Comparison of ENCODE assay signal across 13 cellular contexts in genomic region chr11:44611088-44611487, GRCh38. TPM values are rescaled to one million over a fixed set of nuclear protein-coding genes. Genes with fewer than 3 reads are reported as not detected.
DNase-seq lines count a peak whose midpoint lies in the region; ATAC-seq, FAIRE-seq and TF ChIP-seq lines count a peak whose summit lies in the region.
"Had no signal": no experiment of that assay in that cellular context is flagged by ENCODE, and none has a peak within 500 bp of the region (broad histone marks: within the 10 kb centered on the region; RNA-seq: fewer than 3 reads in every experiment).

No MANE protein-coding gene starts in this region.

- H2BK120ac ChIP-seq in H1 (replicated peaks; ENCODE audit: low read depth, low read length): no peak overlapping the region

- H3K27ac ChIP-seq in RWPE1 (peak overlapping the region; percentile 41), H1 (ENCODE audit: low read depth, low read length) (no peak overlapping the region), ovary (no peak overlapping the region)
- H3K27ac ChIP-seq: HL-60, neural progenitor cell, VCaP had no signal

- H3K9ac ChIP-seq in H1 (replicated peaks in 1 of 4; ENCODE audit: extremely low read depth in 1 of 4, low read depth in 3 of 4, low read length in 3 of 4): no peak overlapping the region
- H3K9ac ChIP-seq: neural progenitor cell had no signal

- 0 out of 2 replicates have a peak overlapping the region, but pooled peaks have one; percentile 17 for H2BK12ac ChIP-seq in H1 (ENCODE audit: low read depth, low read length)

- H3K79me2 ChIP-seq in H1 (ENCODE audit: control insufficient read depth in 1 of 2, insufficient read depth in 2 of 2, low read length in 2 of 2): no peaks in the 10 kb centered on the region

- TF ChIP-seq RAD21 in H1 (IDR thresholded peaks at IDR 0.05 in 1 of 2, conservative IDR thresholded peaks at IDR 0.05 in 1 of 2; ENCODE audit: low read depth in 2 of 2, low read length in 2 of 2): peak in 1 of 2 experiments; percentile 9; a peak in 1 of 4 replicates

- intact Hi-C loops in activated CD4-positive, alpha-beta T cell treated with anti-CD3 and anti-CD28 coated beads, Interleukin-2, amount 10 ng/mL, durations not matched to agents 24 days and 14 days (cut with micrococcal nuclease): loop anchor here (1.0 kb wide), 1 partner anchor 9 kb away; no protein-coding TSS in a partner anchor
- intact Hi-C loops in ovary (cut with DNase I): loop anchor here in 1 of 4 donors (10.0 kb wide), 1 partner anchor 506 kb away; no protein-coding TSS in a partner anchor

- H3K27me3 ChIP-seq in H1 (replicated peaks in 1 of 4; ENCODE audit: control insufficient read depth in 3 of 4, extremely low read depth in 1 of 4, insufficient read depth in 3 of 4, low read length in 3 of 4) (no peaks in the 10 kb centered on the region), ovary (no peaks in the 10 kb centered on the region)
- H3K27me3 ChIP-seq: neural progenitor cell had no signal

- POLR2A ChIA-PET in RWPE1 (lab: Yijun Ruan, JAX; ENCODE audit: low non-redundant PET): interaction anchor here (0.7 kb wide), 1 partner anchor 18 kb away, joined by 3 read pairs; no protein-coding TSS in a partner anchor
- POLR2A ChIA-PET in H1 (lab: Charles Lee; ENCODE audit: partially characterized antibody): no interaction called here

- H2AK5ac ChIP-seq in H1 (ENCODE audit: low read depth, low read length): no peak overlapping the region

- H4K5ac ChIP-seq in H1 (ENCODE audit: insufficient read length, low read depth, low read length): no peak overlapping the region

- H3K27me3 Mint-ChIP-seq in activated CD4-positive, alpha-beta T cell treated with anti-CD3 and anti-CD28 coated beads, Interleukin-2, amount 10 ng/mL, durations not matched to agents 24 days and 14 days: no peaks in the 10 kb centered on the region
- H3K27me3 Mint-ChIP-seq in stimulated activated naive B cell treated with anti-CD40 and anti-IgM and Interleukin-4, amounts not matched to agents 10 μg/mL and 1 μg/mL and 100 μg/mL, for 72 hours: no peaks in the 10 kb centered on the region

- no peaks in the 10 kb centered on the region for H3K79me1 ChIP-seq in H1 (ENCODE audit: low read depth, low read length)

- TF ChIP-seq CTCF in RWPE1 (conservative IDR thresholded peaks at IDR 0.05; ENCODE audit: low read depth): no peak
- TF ChIP-seq CTCF in H1 (IDR thresholded peaks at IDR 0.05; ENCODE audit: control extremely low read depth in 1 of 3, insufficient read depth in 1 of 3, low read depth in 1 of 3, low read length in 3 of 3): no peak
- no peak for TF ChIP-seq CTCF in ovary (IDR thresholded peaks at IDR 0.05)

- H3K23me2 ChIP-seq in H1 (ENCODE audit: low read depth, low read length): no peaks in the 10 kb centered on the region

- H3K9me3 Mint-ChIP-seq in activated CD4-positive, alpha-beta T cell treated with anti-CD3 and anti-CD28 coated beads, Interleukin-2, amount 10 ng/mL, durations not matched to agents 24 days and 14 days: no peaks in the 10 kb centered on the region
- H3K9me3 Mint-ChIP-seq in stimulated activated naive B cell treated with anti-CD40 and anti-IgM and Interleukin-4, amounts not matched to agents 10 μg/mL and 1 μg/mL and 100 μg/mL, for 72 hours: no peaks in the 10 kb centered on the region
- H3K9me3 Mint-ChIP-seq: neural progenitor cell had no signal

- no peak overlapping the region for H3K23ac ChIP-seq in H1 (ENCODE audit: insufficient read length)

- DNase-seq in activated CD4-positive, alpha-beta T cell treated with anti-CD3 and anti-CD28 coated beads, Interleukin-2, amount 10 ng/mL, durations not matched to agents 24 days and 14 days: no peak
- DNase-seq in activated CD4-positive, alpha-beta T cell treated with anti-CD3 and anti-CD28 coated beads for 1 hour: no peak
- DNase-seq in RWPE1 (ENCODE audit: low spot score): no peak
- no peak for DNase-seq in H1 (ENCODE audit: low read depth in 1 of 2, low spot score in 2 of 2)
- DNase-seq in stimulated activated naive B cell treated with anti-CD40 and anti-IgM and Interleukin-4, amounts not matched to agents 10 μg/mL and 1 μg/mL and 100 μg/mL, for 72 hours: no peak
- DNase-seq in mucosa of gallbladder (ENCODE audit: low spot score): no peak
- no peak for DNase-seq in ovary
- no peak for DNase-seq in NCI-H187 (lab: John Stamatoyannopoulos, UW)
- DNase-seq: RPMI8226 had no signal

- no peak overlapping the region for H2BK20ac ChIP-seq in H1 (ENCODE audit: low read length)

- 80% methylated on average over 6 of the region's 6 CpGs; no CpG with 5 or more reads in 1 of the 2 experiments for WGBS in H1 (ENCODE audit: extremely low coverage in 1 of 2, insufficient coverage in 1 of 2, insufficient read length in 1 of 2, insufficient replicate concordance in 2 of 2, low coverage in 1 of 2, low lambda C conversion rate in 2 of 2, missing lambda C conversion rate in 1 of 2), 2 experiments
- WGBS in ovary, 3 donors: 84 to 97% (median 93%) methylated on average over 6 of the region's 6 CpGs

- no peak for FAIRE-seq in H1 (lab: Jason Lieb, UNC)
- FAIRE-seq: keratinocyte had no signal

- H3K4me3 Mint-ChIP-seq in activated CD4-positive, alpha-beta T cell treated with anti-CD3 and anti-CD28 coated beads, Interleukin-2, amount 10 ng/mL, durations not matched to agents 24 days and 14 days: peak overlapping the region; percentile 46
- no peak overlapping the region for H3K4me3 Mint-ChIP-seq in stimulated activated naive B cell treated with anti-CD40 and anti-IgM and Interleukin-4, amounts not matched to agents 10 μg/mL and 1 μg/mL and 100 μg/mL, for 72 hours
- H3K4me3 Mint-ChIP-seq: neural progenitor cell had no signal

- no peak overlapping the region for H3K4ac ChIP-seq in H1 (replicated peaks; ENCODE audit: insufficient read length, low read depth, low read length)

- H3K56ac ChIP-seq in H1 (replicated peaks; ENCODE audit: insufficient read length, low read depth, low read length): no peak overlapping the region

- no peak for TF ChIP-seq EP300 in H1 (IDR thresholded peaks at IDR 0.05; ENCODE audit: borderline replicate concordance in 1 of 2, low read depth in 2 of 2, low read length in 2 of 2)
- no peak for TF ChIP-seq EP300 in ovary (IDR thresholded peaks at IDR 0.05)

- no peak overlapping the region for H3K18ac ChIP-seq in H1 (ENCODE audit: extremely low read depth, low read length)

- no peak for ATAC-seq in stimulated activated naive B cell treated with anti-CD40 and anti-IgM and Interleukin-4, amounts not matched to agents 10 μg/mL and 1 μg/mL and 100 μg/mL, for 72 hours (replicated peaks)

- no peak overlapping the region for H3K14ac ChIP-seq in H1 (ENCODE audit: insufficient read length)

- H3K4me3 ChIP-seq in H1 (ENCODE audit: extremely low read depth in 1 of 4, insufficient read depth in 2 of 4, low read depth in 3 of 4, low read length in 4 of 4) (no peak overlapping the region), ovary (no peak overlapping the region)
- H3K4me3 ChIP-seq: neural progenitor cell had no signal

- H2BK15ac ChIP-seq in H1 (ENCODE audit: low read length): no peak overlapping the region

- no peak overlapping the region for H3K4me2 ChIP-seq in H1 (ENCODE audit: insufficient read depth in 1 of 2, low read depth in 2 of 2, low read length in 2 of 2)
- H3K4me2 ChIP-seq: neural progenitor cell had no signal

- H3K36me3 Mint-ChIP-seq in activated CD4-positive, alpha-beta T cell treated with anti-CD3 and anti-CD28 coated beads, Interleukin-2, amount 10 ng/mL, durations not matched to agents 24 days and 14 days (ENCODE audit: low read depth): peaks cover 75% of the 10 kb centered on the region
- peaks cover 72 to 92% of the 10 kb centered on the region in 2 donors for H3K36me3 Mint-ChIP-seq in stimulated activated naive B cell treated with anti-CD40 and anti-IgM and Interleukin-4, amounts not matched to agents 10 μg/mL and 1 μg/mL and 100 μg/mL, for 72 hours

- CTCF ChIA-PET in RWPE1 (lab: Yijun Ruan, JAX) (interaction anchor here (0.6 to 2.7 kb wide), 4 partner anchors 10 to 283 kb away, joined by 3 to 10 read pairs (median 4); no protein-coding TSS in a partner anchor), H1 (lab: Charles Lee; ENCODE audit: partially characterized antibody) (interaction anchor here (0.6 to 7.0 kb wide), 11 partner anchors 10 to 300 kb away, joined by 3 to 182 read pairs (median 6); partner anchors contain the start of gene CD82)

- no peak overlapping the region for H2AFZ ChIP-seq in H1 (ENCODE audit: low read length)
- H2AFZ ChIP-seq: neural progenitor cell had no signal

- H4K8ac ChIP-seq in H1 (ENCODE audit: extremely low read depth, insufficient read depth, low read length): no peak overlapping the region; the same call in 1 of the 2 replicates

- H4K20me1 ChIP-seq in H1 (replicated peaks in 1 of 2; ENCODE audit: control insufficient read depth in 1 of 2, insufficient read depth in 2 of 2, low read length in 2 of 2): no peaks in the 10 kb centered on the region

- H3K4me1 ChIP-seq in H1 (replicated peaks in 1 of 4; ENCODE audit: control insufficient read depth in 3 of 4, insufficient read depth in 4 of 4, low read length in 3 of 4) (peaks cover 0 to 6% (median 1%) of the 10 kb centered on the region in 4 experiments; a peak in 3 of 7 replicates), ovary (ENCODE audit: insufficient read depth) (peaks cover 15% of the 10 kb centered on the region)

- H3K9me3 ChIP-seq in H1 (ENCODE audit: insufficient read depth in 2 of 2, low read depth in 1 of 2, low read length in 1 of 2): no peaks in the 10 kb centered on the region
- no peaks in the 10 kb centered on the region for H3K9me3 ChIP-seq in ovary

- no peak overlapping the region; the same call in 1 of the 2 replicates for H2BK5ac ChIP-seq in H1 (ENCODE audit: low read depth, low read length)

- no peaks in the 10 kb centered on the region for H3K36me3 ChIP-seq in H1 (ENCODE audit: control insufficient read depth in 2 of 4, insufficient read depth in 4 of 4, low read length in 3 of 4)
- H3K36me3 ChIP-seq in ovary: no peaks in the 10 kb centered on the region
- H3K36me3 ChIP-seq: neural progenitor cell had no signal

- no peak for TF ChIP-seq POLR2A in H1 (IDR thresholded peaks at IDR 0.05; ENCODE audit: control extremely low read depth in 1 of 2, low read depth in 2 of 2, low read length in 2 of 2)
- TF ChIP-seq POLR2A in ovary (IDR thresholded peaks at IDR 0.05): no peak

- no peak overlapping the region for H4K91ac ChIP-seq in H1 (replicated peaks; ENCODE audit: insufficient read length, low read length)

- peak overlapping the region; percentile 88 for H3K27ac Mint-ChIP-seq in activated CD4-positive, alpha-beta T cell treated with anti-CD3 and anti-CD28 coated beads, Interleukin-2, amount 10 ng/mL, durations not matched to agents 24 days and 14 days
- peak overlapping the region; percentile 97 for H3K27ac Mint-ChIP-seq in stimulated activated naive B cell treated with anti-CD40 and anti-IgM and Interleukin-4, amounts not matched to agents 10 μg/mL and 1 μg/mL and 100 μg/mL, for 72 hours
- H3K27ac Mint-ChIP-seq: neural progenitor cell had no signal

- H3K4me1 Mint-ChIP-seq in activated CD4-positive, alpha-beta T cell treated with anti-CD3 and anti-CD28 coated beads, Interleukin-2, amount 10 ng/mL, durations not matched to agents 24 days and 14 days: peaks cover 79% of the 10 kb centered on the region
- H3K4me1 Mint-ChIP-seq in stimulated activated naive B cell treated with anti-CD40 and anti-IgM and Interleukin-4, amounts not matched to agents 10 μg/mL and 1 μg/mL and 100 μg/mL, for 72 hours: peaks cover 85 to 100% of the 10 kb centered on the region in 2 donors

RNA-seq across cellular contexts. Expression of gene CD82, which starts 45.6 kb away (rescaled TPM):
- total RNA-seq in activated CD4-positive, alpha-beta T cell treated with anti-CD3 and anti-CD28 coated beads, Interleukin-2, amount 10 ng/mL, durations not matched to agents 24 days and 14 days: 448 and 469 TPM in 2 replicates
- 7.9 and 8.6 TPM in 2 replicates for total RNA-seq in H1 (2021; fragmentation: NEBNext Ultra II Directional; extraction: Animal tissue kit (Norgen Biotek cat#: 25700))
- polyA plus RNA-seq in H1 (2011; rRNA removed): 10.1 and 10.3 TPM in 2 replicates
- polyA plus RNA-seq in H1 (2011; cell fraction: cytosol; rRNA removed): 11.5 TPM
- 5.3 TPM for polyA plus RNA-seq in H1 (2011; cell fraction: nucleus; rRNA removed)
- polyA plus RNA-seq in H1 (2012, experiment 1 of 2): 6.0 to 11.2 TPM (median 8.8 TPM) in 4 replicates
- 5.3 TPM for polyA plus RNA-seq in H1 (2012, experiment 2 of 2)
- polyA plus RNA-seq in H1 (2013, experiment 1 of 2): 6.9 TPM
- 7.0 TPM for polyA plus RNA-seq in H1 (2013, experiment 2 of 2)
- 3.8 and 10.3 TPM in 2 replicates for polyA minus RNA-seq in H1 (2011; rRNA and poly(A)+ RNA removed)
- 6.8 TPM for polyA minus RNA-seq in H1 (2011; cell fraction: cytosol; rRNA and poly(A)+ RNA removed)
- 2.9 TPM for polyA minus RNA-seq in H1 (2011; cell fraction: nucleus; rRNA and poly(A)+ RNA removed)
- total RNA-seq in mucosa of gallbladder: 152 TPM
- 10 to 100 TPM in 6 of 7 donors, 1 to 10 TPM in 1; 6.9 to 74.9 (median 39.1) TPM for total RNA-seq in ovary
- 10 to 100 TPM; 15.6 to 28.3 TPM for polyA plus RNA-seq in ovary
